ENCODE assay signal across 10 cellular contexts in the genomic region with DNA sequence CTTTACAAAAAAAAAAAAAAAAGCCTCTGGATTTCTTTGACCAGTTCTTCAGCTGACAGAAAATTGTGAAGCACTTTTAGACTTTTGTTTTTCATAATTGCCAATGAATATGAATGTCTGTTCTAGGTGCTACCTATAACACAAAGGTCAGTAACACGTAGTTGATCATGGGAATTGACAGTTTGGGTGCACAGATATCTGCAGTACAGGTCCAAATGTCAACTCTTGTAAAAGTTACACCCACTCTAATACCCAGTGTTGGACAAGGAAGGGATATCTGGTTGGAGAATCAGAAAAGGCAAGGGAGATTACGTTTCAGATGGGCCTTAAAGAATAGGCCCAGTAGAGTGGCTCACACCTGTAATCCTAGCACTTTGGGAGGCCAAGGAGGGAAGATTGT. TPM values are rescaled to one million over a fixed set of nuclear protein-coding genes. Genes with fewer than 3 reads are reported as not detected.
A peak's percentile ranks its signal among the peaks of the same experiment; 100 is the strongest.
DNase-seq lines count a peak whose midpoint lies in the region; ATAC-seq and TF ChIP-seq lines count a peak whose summit lies in the region.
"Had no signal": no experiment of that assay in that cellular context is flagged by ENCODE, and none has a peak within 500 bp of the region (broad histone marks: within the 10 kb centered on the region; RNA-seq: fewer than 3 reads in every experiment).

No MANE protein-coding gene starts in this region.

- H3K27ac Mint-ChIP-seq in neural crest cell (ENCODE audit: unreplicated experiment) = peak overlapping the region; percentile 73

- peaks cover 16% of the 10 kb centered on the region for H3F3A ChIP-seq in MM.1S (ENCODE audit: insufficient read depth, low read length)

- no peaks in the 10 kb centered on the region for H3K9me2 ChIP-seq in MM.1S (replicated peaks; ENCODE audit: insufficient read depth, low read length)

- peaks cover 3% of the 10 kb centered on the region for H3K9me3 Mint-ChIP-seq in neural crest cell

- peaks cover 84% of the 10 kb centered on the region for H3K79me2 ChIP-seq in MM.1S (ENCODE audit: low read length)

- H3K4me1 ChIP-seq in BLaER1 treated with 17β-estradiol and CSF1 and Interleukin-3, amounts not matched to agents 10 nM and 100 nM = peaks cover 33 to 48% (median 40%) of the 10 kb centered on the region in 10 experiments
- H3K4me1 ChIP-seq in MM.1S (ENCODE audit: low read length) = peaks cover 12% of the 10 kb centered on the region; the same call in 1 of the 2 replicates
- peaks cover 15 to 32% of the 10 kb centered on the region in 2 donors for H3K4me1 ChIP-seq in duodenal mucosa (ENCODE audit: control insufficient read depth in 1 of 2, insufficient read depth in 2 of 2, low read length in 2 of 2)

- peaks cover 48% of the 10 kb centered on the region for H3K4me1 Mint-ChIP-seq in neural crest cell

- no peaks in the 10 kb centered on the region for H3K27me3 Mint-ChIP-seq in neural crest cell (ENCODE audit: low read depth)

- H3K4me3 Mint-ChIP-seq in neural crest cell = peak overlapping the region; percentile 97

- peaks cover 8 to 81% (median 41%) of the 10 kb centered on the region in 11 experiments; a peak in 20 of 22 replicates for H4K20me1 ChIP-seq in BLaER1 treated with 17β-estradiol and CSF1 and Interleukin-3, amounts not matched to agents 10 nM and 100 nM
- no peaks in the 10 kb centered on the region for H4K20me1 ChIP-seq in MM.1S (ENCODE audit: insufficient read depth, low read length)

- DNase-seq in MM.1S = no peak
- no peak for DNase-seq in neural crest cell (ENCODE audit: low read depth, low spot score)
- no peak for DNase-seq in NCI-H1930 (lab: John Stamatoyannopoulos, UW)
- DNase-seq in DMS114 treated with DMSO at 0.1 percent for 48 hours (lab: John Stamatoyannopoulos, UW; ENCODE audit: unreplicated experiment) = no peak
- DNase-seq in NCI-H2196 treated with DMSO at 0.1 percent for 48 hours (lab: John Stamatoyannopoulos, UW; ENCODE audit: unreplicated experiment) = no peak
- DNase-seq: activated CD4-positive, alpha-beta T cell treated with anti-CD3 and anti-CD28 coated beads for 4 hours had no signal

- no peaks in the 10 kb centered on the region for H3K27me3 ChIP-seq in BLaER1 treated with 17β-estradiol and CSF1 and Interleukin-3, amounts not matched to agents 10 nM and 100 nM
- H3K27me3 ChIP-seq in MM.1S (replicated peaks; ENCODE audit: insufficient read depth, low read length) (no peaks in the 10 kb centered on the region), duodenal mucosa (ENCODE audit: control insufficient read depth in 1 of 2, insufficient read depth in 2 of 2, low read length in 2 of 2) (no peaks in the 10 kb centered on the region)

- peak overlapping the region in 7 of 10 experiments; percentile 73 to 88 (median 79); a peak in 9 of 20 replicates for H3K4me3 ChIP-seq in BLaER1 treated with 17β-estradiol and CSF1 and Interleukin-3, amounts not matched to agents 10 nM and 100 nM
- H3K4me3 ChIP-seq in MM.1S (ENCODE audit: low read length) = peak overlapping the region; percentile 63; the same call in 1 of the 2 replicates
- peak overlapping the region; percentile 91 to 93 for H3K4me3 ChIP-seq in duodenal mucosa (ENCODE audit: low read depth in 1 of 2, low read length in 2 of 2)

- TF ChIP-seq CTCF in MM.1S (IDR thresholded peaks at IDR 0.05; ENCODE audit: low read length) (no peak), neural crest cell (conservative IDR thresholded peaks at IDR 0.05) (no peak)

- no peaks in the 10 kb centered on the region for H3K9me3 ChIP-seq in BLaER1 treated with 17β-estradiol and CSF1 and Interleukin-3, amounts not matched to agents 10 nM and 100 nM (replicated peaks in 1 of 11)
- H3K9me3 ChIP-seq in MM.1S (replicated peaks; ENCODE audit: insufficient read depth, low read length) (no peaks in the 10 kb centered on the region), duodenal mucosa (ENCODE audit: control insufficient read depth in 1 of 2, low read length in 2 of 2) (no peaks in the 10 kb centered on the region)

- H3K4me2 ChIP-seq in BLaER1 treated with 17β-estradiol and CSF1 and Interleukin-3, amounts not matched to agents 10 nM and 100 nM = peak overlapping the region; percentile 76 to 91 (median 85); a peak in 21 of 22 replicates
- peak overlapping the region; percentile 74; the same call in 1 of the 2 replicates for H3K4me2 ChIP-seq in MM.1S (ENCODE audit: low read depth, low read length)

- H3K36me3 ChIP-seq in BLaER1 treated with 17β-estradiol and CSF1 and Interleukin-3, amounts not matched to agents 10 nM and 100 nM = peaks cover 0 to 23% (median 4%) of the 10 kb centered on the region in 11 experiments; a peak in 7 of 22 replicates
- H3K36me3 ChIP-seq in MM.1S (replicated peaks; ENCODE audit: insufficient read depth, low read length) (no peaks in the 10 kb centered on the region), duodenal mucosa (ENCODE audit: control insufficient read depth in 1 of 2, insufficient read depth in 2 of 2, low read length in 2 of 2) (no peaks in the 10 kb centered on the region)
- H3K36me3 ChIP-seq: HAP-1 had no signal

- no peak for ATAC-seq in HG03045 (IDR thresholded peaks at IDR 0.05; ENCODE audit: unreplicated experiment)

- peak overlapping the region in 8 of 11 experiments; percentile 92 to 99 (median 98); a peak in 13 of 22 replicates for H3K27ac ChIP-seq in BLaER1 treated with 17β-estradiol and CSF1 and Interleukin-3, amounts not matched to agents 10 nM and 100 nM
- H3K27ac ChIP-seq in MM.1S (ENCODE audit: low read length) = no peak overlapping the region
- H3K27ac ChIP-seq in duodenal mucosa (ENCODE audit: low read depth, low read length) = peak overlapping the region; percentile 98

- peak overlapping the region; percentile 92 to 99 (median 98); a peak in 19 of 22 replicates for H3K9ac ChIP-seq in BLaER1 treated with 17β-estradiol and CSF1 and Interleukin-3, amounts not matched to agents 10 nM and 100 nM
- peak overlapping the region; percentile 74; the same call in 1 of the 2 replicates for H3K9ac ChIP-seq in MM.1S (ENCODE audit: low read length)
- peak overlapping the region in 1 of 2 donors; percentile 94 for H3K9ac ChIP-seq in duodenal mucosa (ENCODE audit: low read depth in 1 of 2, low read length in 2 of 2)

- H2AFZ ChIP-seq in MM.1S (ENCODE audit: low read length) = no peak overlapping the region

- H3K36me3 Mint-ChIP-seq in neural crest cell (ENCODE audit: low read depth) = peaks cover 20% of the 10 kb centered on the region

RNA-seq across cellular contexts. Expression of a gene that starts 1.8 kb away (rescaled TPM):
- 33.7 and 36.7 TPM in 2 replicates for total RNA-seq in neural crest cell

RNA-seq across cellular contexts. Expression of a gene that starts 57.2 kb away (rescaled TPM):
- 68.7 and 73.9 TPM in 2 replicates for total RNA-seq in neural crest cell
